9 cellular contexts compared by ENCODE assay signal in genomic region chr18:75207298-75208054, GRCh38. TPM values are rescaled to one million over a fixed set of nuclear protein-coding genes. Genes with fewer than 3 reads are reported as not detected.
DNase-seq lines count a peak whose midpoint lies in the region; ATAC-seq and TF ChIP-seq lines count a peak whose summit lies in the region.
"Had no signal": no experiment of that assay in that cellular context is flagged by ENCODE, and none has a peak within 500 bp of the region (broad histone marks: within the 10 kb centered on the region; RNA-seq: fewer than 3 reads in every experiment).

No MANE protein-coding gene starts in this region.

- no peak for TF ChIP-seq POLR2A in stomach (IDR thresholded peaks at IDR 0.05)

- no peaks in the 10 kb centered on the region for H3K36me3 ChIP-seq in stomach

- DNase-seq in NCI-H82 (lab: John Stamatoyannopoulos, UW) (peak; percentile 9), NCI-H82 treated with DMSO at 0.1 percent for 48 hours (lab: John Stamatoyannopoulos, UW; ENCODE audit: unreplicated experiment) (no peak), iris pigment epithelial cell (ENCODE audit: low read depth) (peak; percentile 45), stomach (no peak)

- peaks cover 41 to 65% (median 54%) of the 10 kb centered on the region in 4 donors for H3K4me1 ChIP-seq in stomach

- no peak for TF ChIP-seq CTCF in stomach (IDR thresholded peaks at IDR 0.05)

- H3K4me3 Mint-ChIP-seq in IgD-negative memory B cell = peak overlapping the region; percentile 90 to 97 (median 94)
- H3K4me3 Mint-ChIP-seq in activated naive CD8-positive, alpha-beta T cell = peak overlapping the region; percentile 96

- H3K27me3 ChIP-seq in stomach = peaks cover 0 to 7% (median 0%) of the 10 kb centered on the region in 3 donors
- H3K27me3 ChIP-seq: foreskin keratinocyte had no signal

- TF ChIP-seq EP300 in stomach (IDR thresholded peaks at IDR 0.05) = no peak

- H3K27ac Mint-ChIP-seq in IgD-negative memory B cell = peak overlapping the region; percentile 82 to 93 (median 92)
- peak overlapping the region; percentile 97 for H3K27ac Mint-ChIP-seq in activated naive CD8-positive, alpha-beta T cell

- no peaks in the 10 kb centered on the region for H3K9me3 ChIP-seq in stomach

- H3K36me3 Mint-ChIP-seq in IgD-negative memory B cell = no peaks in the 10 kb centered on the region
- H3K36me3 Mint-ChIP-seq in activated naive CD8-positive, alpha-beta T cell = no peaks in the 10 kb centered on the region

- H3K27ac ChIP-seq in stomach = peak overlapping the region; percentile 96 to 99 (median 98)

- no peaks in the 10 kb centered on the region for H3K9me3 Mint-ChIP-seq in IgD-negative memory B cell
- H3K9me3 Mint-ChIP-seq in activated naive CD8-positive, alpha-beta T cell (ENCODE audit: low read depth) = no peaks in the 10 kb centered on the region

- H3K4me3 ChIP-seq in stomach = peak overlapping the region; percentile 80 to 97 (median 89)

- ATAC-seq in HG03460 (IDR thresholded peaks at IDR 0.05; ENCODE audit: unreplicated experiment) = no peak
- ATAC-seq in GM18520 (IDR thresholded peaks at IDR 0.05; ENCODE audit: unreplicated experiment) = no peak

- peaks cover 3% of the 10 kb centered on the region for H3K27me3 Mint-ChIP-seq in IgD-negative memory B cell
- H3K27me3 Mint-ChIP-seq in activated naive CD8-positive, alpha-beta T cell = no peaks in the 10 kb centered on the region

- peaks cover 32 to 44% (median 32%) of the 10 kb centered on the region in 3 donors for H3K4me1 Mint-ChIP-seq in IgD-negative memory B cell
- H3K4me1 Mint-ChIP-seq in activated naive CD8-positive, alpha-beta T cell (ENCODE audit: low read depth) = peaks cover 47% of the 10 kb centered on the region

- WGBS in stomach, 5 donors = 6 to 11% (median 9%) methylated on average over 18 of the region's 18 CpGs

- intact Hi-C loops in stomach (cut with DNase I; ENCODE audit: low total_unique reads) = no loop called here

RNA-seq across cellular contexts. Expression of gene PTGR3, which starts 1.5 kb away (rescaled TPM):
- polyA plus RNA-seq in IgD-negative memory B cell (20.7 TPM), stomach (10 to 100 TPM in 2 of 3 donors, 1 to 10 TPM in 1; 9.9 to 13.8 (median 10.6) TPM)
- total RNA-seq in stomach = 10 to 100 TPM; 10.4 to 45.5 (median 19.3) TPM

RNA-seq across cellular contexts. Expression of gene TSHZ1, which starts 3.1 kb away (rescaled TPM):
- 3.5 TPM for polyA plus RNA-seq in IgD-negative memory B cell
- total RNA-seq in stomach = 10 to 100 TPM in 3 of 5 donors, 1 to 10 TPM in 2; 7.0 to 21.0 (median 14.8) TPM
- polyA plus RNA-seq in stomach = 1 to 10 TPM; 4.2 to 7.0 (median 5.0) TPM

Comparison
In these comparisons a context has a peak if more than half of its experiments do, and no peak if none do; other contexts are left out.
1. DNase-seq: peak in NCI-H82 (single experiment) and iris pigment epithelial cell (single experiment); none in NCI-H82 treated with DMSO at 0.1 percent for 48 hours (single experiment) and stomach (single experiment).